Comparison of ENCODE assay signal across 29 cellular contexts in genomic region chr3:168850109-168850508, GRCh38.
"Had no signal": no experiment of that assay in that cellular context is flagged by ENCODE, and none has a peak within 500 bp of the region (broad histone marks: within the 10 kb centered on the region; RNA-seq: fewer than 3 reads in every experiment).

No MANE protein-coding gene starts in this region.

- ATAC-seq: activated CD4-positive, alpha-beta T cell treated with anti-CD3 and anti-CD28 coated beads for 36 hours; activated CD8-positive, alpha-beta memory T cell treated with anti-CD3 and anti-CD28 coated beads, Interleukin-2, amount 10 ng/mL, durations not matched to agents 7 days and 5 days; activated CD8-positive, alpha-beta T cell treated with anti-CD3 and anti-CD28 coated beads, Interleukin-2, amount 10 ng/mL, durations not matched to agents 7 days and 5 days; activated naive CD4-positive, alpha-beta T cell treated with anti-CD3 and anti-CD28 coated beads, Interleukin-2, amount 50 U/mL, for 72 hours; gastroesophageal sphincter; heart right ventricle; T-helper 17 cell had no signal

- DNase-seq: activated CD4-positive, alpha-beta memory T cell treated with anti-CD3 and anti-CD28 coated beads for 36 hours; activated CD4-positive, alpha-beta T cell treated with anti-CD3 and anti-CD28 coated beads for 36 hours; activated CD4-positive, alpha-beta T cell treated with anti-CD3 and anti-CD28 coated beads, Interleukin-2, amount 10 ng/mL, durations not matched to agents 24 days and 14 days; activated CD4-positive, CD25-positive, alpha-beta regulatory T cell; activated CD4-positive, CD25-positive, alpha-beta regulatory T cell treated with anti-CD3 and anti-CD28 coated beads, Interleukin-2, amount 50 U/mL, for 72 hours; activated CD8-positive, alpha-beta memory T cell treated with anti-CD3 and anti-CD28 coated beads, Interleukin-2, amount 10 ng/mL, durations not matched to agents 7 days and 5 days; activated CD8-positive, alpha-beta memory T cell treated with anti-CD3 and anti-CD28 coated beads, Interleukin-2, amount 50 U/mL, for 4 hours; activated CD8-positive, alpha-beta T cell treated with anti-CD3 and anti-CD28 coated beads, Interleukin-2, amount 10 ng/mL, durations not matched to agents 7 days and 5 days; activated gamma-delta T cell; activated naive CD4-positive, alpha-beta T cell; activated naive CD4-positive, alpha-beta T cell treated with anti-CD3 and anti-CD28 coated beads, Interleukin-2, amount 10 ng/mL, durations not matched to agents 7 days and 5 days; activated naive CD8-positive, alpha-beta T cell treated with anti-CD3 and anti-CD28 coated beads, Interleukin-2, amount 10 ng/mL, durations not matched to agents 7 days and 5 days; activated T-cell treated with anti-CD3 and anti-CD28 coated beads, Interleukin-2, amount 50 U/mL, for 1 hour; activated T-cell treated with anti-CD3 and anti-CD28 coated beads, Interleukin-2, amount 50 U/mL, for 48 hours; dorsolateral prefrontal cortex; effector memory CD4-positive, alpha-beta T cell; endodermal cell; erythroblast; foreskin melanocyte; heart right ventricle; T-helper 17 cell; T1000 had no signal

- H3K36me3 ChIP-seq: ascending aorta, breast epithelium, esophagus muscularis mucosa, gastroesophageal sphincter, heart right ventricle had no signal

- H3K9me3 ChIP-seq: ascending aorta, breast epithelium, esophagus muscularis mucosa, gastroesophageal sphincter had no signal

- H3K27me3 ChIP-seq: ascending aorta, esophagus muscularis mucosa, gastroesophageal sphincter had no signal

- H3K4me3 ChIP-seq: ascending aorta, breast epithelium, coronary artery, dorsolateral prefrontal cortex, esophagus muscularis mucosa, gastroesophageal sphincter, heart right ventricle, hepatocyte had no signal

- H3K4me1 ChIP-seq: ascending aorta, breast epithelium had no signal

- H3K27ac ChIP-seq: ascending aorta, breast epithelium, coronary artery, dorsolateral prefrontal cortex, esophagus muscularis mucosa, gastroesophageal sphincter, heart right ventricle, hepatocyte had no signal
